In genomic region chr21:21232320-21232719, GRCh38 we compare ENCODE assay signal across 9 cellular contexts.
DNase-seq lines count a peak whose midpoint lies in the region; ATAC-seq and TF ChIP-seq lines count a peak whose summit lies in the region.
"Had no signal": no experiment of that assay in that cellular context is flagged by ENCODE, and none has a peak within 500 bp of the region (broad histone marks: within the 10 kb centered on the region; RNA-seq: fewer than 3 reads in every experiment).

No MANE protein-coding gene starts in this region.

- DNase-seq in activated CD4-positive, alpha-beta T cell treated with anti-CD3 and anti-CD28 coated beads for 36 hours, result peak; percentile 4
- DNase-seq in activated CD4-positive, alpha-beta T cell treated with anti-CD3 and anti-CD28 coated beads for 48 hours, result no peak
- DNase-seq in fibroblast of lung (ENCODE audit: low read depth in 2 of 2) (peak; percentile 50 to 83), superior temporal gyrus (ENCODE audit: extremely low spot score) (peak; percentile 82), NCI-H2081 treated with DMSO at 0.1 percent for 48 hours (lab: John Stamatoyannopoulos, UW) (no peak)
- no peak for DNase-seq in CD4-positive, alpha-beta memory T cell

- no peaks in the 10 kb centered on the region for H3K36me3 Mint-ChIP-seq in activated CD4-positive, alpha-beta T cell treated with anti-CD3 and anti-CD28 coated beads for 36 hours (ENCODE audit: low read depth)
- no peaks in the 10 kb centered on the region for H3K36me3 Mint-ChIP-seq in CD4-positive, alpha-beta memory T cell

- no peaks in the 10 kb centered on the region for H3K27me3 Mint-ChIP-seq in activated CD4-positive, alpha-beta T cell treated with anti-CD3 and anti-CD28 coated beads for 36 hours
- no peaks in the 10 kb centered on the region for H3K27me3 Mint-ChIP-seq in CD4-positive, alpha-beta memory T cell

- H3K79me2 ChIP-seq in OCI-LY1 (ENCODE audit: insufficient read depth, low read length) (no peaks in the 10 kb centered on the region), fibroblast of lung (ENCODE audit: control insufficient read depth, insufficient read depth, low read length) (no peaks in the 10 kb centered on the region)

- H3K9me3 Mint-ChIP-seq in activated CD4-positive, alpha-beta T cell treated with anti-CD3 and anti-CD28 coated beads for 36 hours (ENCODE audit: low read depth), result no peaks in the 10 kb centered on the region
- peaks cover 0 to 4% (median under 1%) of the 10 kb centered on the region in 8 donors for H3K9me3 Mint-ChIP-seq in CD4-positive, alpha-beta memory T cell

- H3K4me1 ChIP-seq in OCI-LY1 (ENCODE audit: insufficient read depth, low read length, severe bottlenecking) (no peaks in the 10 kb centered on the region), fibroblast of lung (ENCODE audit: control insufficient read depth, extremely low read depth, insufficient read depth, low read length) (no peaks in the 10 kb centered on the region)
- H3K4me1 ChIP-seq in CD4-positive, alpha-beta memory T cell (ENCODE audit: insufficient read depth, low read length), result no peaks in the 10 kb centered on the region

- no peaks in the 10 kb centered on the region for H3K4me1 Mint-ChIP-seq in activated CD4-positive, alpha-beta T cell treated with anti-CD3 and anti-CD28 coated beads for 36 hours
- H3K4me1 Mint-ChIP-seq in CD4-positive, alpha-beta memory T cell, result no peaks in the 10 kb centered on the region

- H3K4me3 Mint-ChIP-seq in activated CD4-positive, alpha-beta T cell treated with anti-CD3 and anti-CD28 coated beads for 36 hours, result no peak overlapping the region
- H3K4me3 Mint-ChIP-seq in CD4-positive, alpha-beta memory T cell, result no peak overlapping the region

- no peaks in the 10 kb centered on the region for H3K27me3 ChIP-seq in OCI-LY1 (ENCODE audit: insufficient read depth, low read length)
- no peaks in the 10 kb centered on the region for H3K27me3 ChIP-seq in fibroblast of lung (ENCODE audit: control insufficient read depth, insufficient read depth, low read length)
- H3K27me3 ChIP-seq in CD4-positive, alpha-beta memory T cell (ENCODE audit: insufficient read depth, low read length), result no peaks in the 10 kb centered on the region

- H3K36me3 ChIP-seq in OCI-LY1 (ENCODE audit: insufficient read depth, low read length), result no peaks in the 10 kb centered on the region
- H3K36me3 ChIP-seq in fibroblast of lung (ENCODE audit: control insufficient read depth, insufficient read depth, low read length), result no peaks in the 10 kb centered on the region
- no peaks in the 10 kb centered on the region for H3K36me3 ChIP-seq in CD4-positive, alpha-beta memory T cell (ENCODE audit: insufficient read depth, low read length)

- H3K4me3 ChIP-seq in OCI-LY1 (ENCODE audit: low read depth, low read length, poor library complexity, severe bottlenecking), result no peak overlapping the region
- no peak overlapping the region for H3K4me3 ChIP-seq in fibroblast of lung (replicated peaks in 1 of 4; ENCODE audit: control extremely low read depth in 1 of 4, insufficient read depth in 1 of 4, low read depth in 3 of 4, low read length in 4 of 4)
- no peak overlapping the region for H3K4me3 ChIP-seq in CD4-positive, alpha-beta memory T cell (ENCODE audit: low read length in 2 of 2)
- H3K4me3 ChIP-seq: skin epidermis had no signal

- H4K20me1 ChIP-seq in OCI-LY1 (ENCODE audit: insufficient read depth, low read length), result no peaks in the 10 kb centered on the region
- no peaks in the 10 kb centered on the region for H4K20me1 ChIP-seq in fibroblast of lung (ENCODE audit: control insufficient read depth, extremely low read depth, insufficient read depth, low read length)

- POLR2A ChIA-PET in activated CD4-positive, alpha-beta T cell treated with anti-CD3 and anti-CD28 coated beads for 36 hours (lab: Charles Lee), result no interaction called here
- POLR2A ChIA-PET in CD4-positive, alpha-beta memory T cell (lab: Charles Lee; ENCODE audit: partially characterized antibody), result no interaction called here

- H2AFZ ChIP-seq in OCI-LY1 (ENCODE audit: low read length) (no peak overlapping the region), fibroblast of lung (ENCODE audit: low read length) (no peak overlapping the region)

- no peak overlapping the region for H3K9ac ChIP-seq in OCI-LY1 (ENCODE audit: low read length)
- no peak overlapping the region for H3K9ac ChIP-seq in fibroblast of lung (ENCODE audit: insufficient read depth, low read length)

- no peak overlapping the region for H3K27ac ChIP-seq in OCI-LY1 (ENCODE audit: low read depth, low read length, poor library complexity, severe bottlenecking)
- no peak overlapping the region for H3K27ac ChIP-seq in fibroblast of lung (ENCODE audit: insufficient read depth, low read length)
- no peak overlapping the region for H3K27ac ChIP-seq in CD4-positive, alpha-beta memory T cell (ENCODE audit: low read depth, low read length)
- H3K27ac ChIP-seq: skin epidermis had no signal

- ATAC-seq in activated CD4-positive, alpha-beta T cell treated with anti-CD3 and anti-CD28 coated beads for 36 hours, result no peak
- no peak for ATAC-seq in GM21515 (IDR thresholded peaks at IDR 0.05; ENCODE audit: unreplicated experiment)

- H3K9me2 ChIP-seq in OCI-LY1 (ENCODE audit: low read depth, low read length), result no peaks in the 10 kb centered on the region; the same call in 1 of the 2 replicates

- H3K4me2 ChIP-seq in OCI-LY1 (ENCODE audit: low read length) (no peak overlapping the region), fibroblast of lung (ENCODE audit: extremely low read depth, insufficient read depth, low read length) (no peak overlapping the region)

- TF ChIP-seq CTCF in OCI-LY1 (IDR thresholded peaks at IDR 0.05; ENCODE audit: low read length) (peak; percentile 36; the same call in 1 of the 2 replicates), fibroblast of lung (conservative IDR thresholded peaks at IDR 0.05 in 1 of 2, IDR thresholded peaks at IDR 0.05 in 1 of 2; ENCODE audit: low read depth in 1 of 2, low read length in 2 of 2) (peak; percentile 51 to 57)

- H3K27ac Mint-ChIP-seq in activated CD4-positive, alpha-beta T cell treated with anti-CD3 and anti-CD28 coated beads for 36 hours, result no peak overlapping the region
- H3K27ac Mint-ChIP-seq in CD4-positive, alpha-beta memory T cell, result no peak overlapping the region

- no peaks in the 10 kb centered on the region for H3F3A ChIP-seq in OCI-LY1 (ENCODE audit: insufficient read depth, low read length)

- no peaks in the 10 kb centered on the region for H3K9me3 ChIP-seq in OCI-LY1 (ENCODE audit: low read length)
- no peaks in the 10 kb centered on the region for H3K9me3 ChIP-seq in fibroblast of lung (ENCODE audit: control insufficient read depth, insufficient read depth, low read depth, low read length)
- H3K9me3 ChIP-seq in CD4-positive, alpha-beta memory T cell (ENCODE audit: control insufficient read depth in 1 of 2, low read length in 2 of 2), result no peaks in the 10 kb centered on the region

- CTCF ChIA-PET in activated CD4-positive, alpha-beta T cell treated with anti-CD3 and anti-CD28 coated beads for 36 hours (lab: Charles Lee), result interaction anchor here (0.7 kb wide), 1 partner anchor 16 kb away, joined by 3 read pairs; no protein-coding TSS in a partner anchor
- CTCF ChIA-PET in CD4-positive, alpha-beta memory T cell (lab: Charles Lee; ENCODE audit: partially characterized antibody), result no interaction called here

- intact Hi-C loops in activated CD4-positive, alpha-beta T cell treated with anti-CD3 and anti-CD28 coated beads for 36 hours (cut with DNase I, micrococcal nuclease), result no loop called here
- intact Hi-C loops in CD4-positive, alpha-beta memory T cell (cut with micrococcal nuclease), result no loop called here

Comparison
In these comparisons a context has a peak if more than half of its experiments do, and no peak if none do; other contexts are left out.
1. DNase-seq: peak in activated CD4-positive, alpha-beta T cell treated with anti-CD3 and anti-CD28 coated beads for 36 hours (single experiment), fibroblast of lung (2 of 2) and superior temporal gyrus (single experiment); none in activated CD4-positive, alpha-beta T cell treated with anti-CD3 and anti-CD28 coated beads for 48 hours (single experiment), CD4-positive, alpha-beta memory T cell (0 of 5) and NCI-H2081 treated with DMSO at 0.1 percent for 48 hours (single experiment).